In genomic region chr5:172692981-172693380, GRCh38 we compare ENCODE assay signal across 12 cellular contexts. TPM values are rescaled to one million over a fixed set of nuclear protein-coding genes. Genes with fewer than 3 reads are reported as not detected.
DNase-seq lines count a peak whose midpoint lies in the region; ATAC-seq and TF ChIP-seq lines count a peak whose summit lies in the region.
"Had no signal": no experiment of that assay in that cellular context is flagged by ENCODE, and none has a peak within 500 bp of the region (broad histone marks: within the 10 kb centered on the region; RNA-seq: fewer than 3 reads in every experiment).

No MANE protein-coding gene starts in this region.

- DNase-seq in amniotic stem cell (lab: John Stamatoyannopoulos, UW), result peak; percentile 5
- DNase-seq in Right ventricle myocardium superior, result no peak
- DNase-seq in osteoblast (ENCODE audit: insufficient read length, low spot score, missing footprints), result peak; percentile 90
- no peak for DNase-seq in upper lobe of right lung
- no peak for DNase-seq in T-helper 9 cell
- no peak for DNase-seq in activated naive CD4-positive, alpha-beta T cell (lab: John Stamatoyannopoulos, UW)
- DNase-seq: activated naive CD4-positive, alpha-beta T cell treated with Interleukin-2 at 50 U/mL for 16 hours; cerebellar nuclear complex; GDM1; occipital lobe had no signal

- H3K4me3 ChIP-seq in osteoblast (ENCODE audit: insufficient read depth, low read length) (no peak overlapping the region), upper lobe of right lung (no peak overlapping the region)

- ATAC-seq in Right ventricle myocardium superior (ENCODE audit: poor library complexity), result peak; percentile 23
- ATAC-seq in upper lobe of right lung, result no peak
- ATAC-seq in GM19328 (IDR thresholded peaks at IDR 0.05; ENCODE audit: unreplicated experiment), result no peak

- intact Hi-C loops in Right ventricle myocardium superior (cut with DNase I) (loop anchor here (5.0 to 10.0 kb wide), 2 partner anchors 36 to 108 kb away; no protein-coding TSS in a partner anchor), upper lobe of right lung (cut with DNase I) (no loop called here)

- peak overlapping the region; percentile 73 for H2AFZ ChIP-seq in osteoblast (ENCODE audit: low read length)

- H3K36me3 ChIP-seq in osteoblast (ENCODE audit: insufficient read depth, low read length), result no peaks in the 10 kb centered on the region
- H3K36me3 ChIP-seq in upper lobe of right lung, result no peaks in the 10 kb centered on the region

- TF ChIP-seq CTCF in osteoblast (IDR thresholded peaks at IDR 0.05; ENCODE audit: extremely low read depth, low read depth, low read length), result no peak
- TF ChIP-seq CTCF in upper lobe of right lung (IDR thresholded peaks at IDR 0.05), result no peak

- H3K27ac ChIP-seq in osteoblast (ENCODE audit: low read depth, low read length) (no peak overlapping the region), upper lobe of right lung (peak overlapping the region; percentile 60)
- H3K27ac ChIP-seq: epithelial cell of prostate had no signal

- H3K4me1 ChIP-seq in osteoblast (ENCODE audit: insufficient read depth, low read length) (peaks cover 9% of the 10 kb centered on the region), upper lobe of right lung (peaks cover 45% of the 10 kb centered on the region)

- H3K79me2 ChIP-seq in osteoblast (ENCODE audit: insufficient read depth, low read length), result no peaks in the 10 kb centered on the region

- H3K27me3 ChIP-seq in osteoblast (ENCODE audit: insufficient read depth, low read length) (no peaks in the 10 kb centered on the region), upper lobe of right lung (no peaks in the 10 kb centered on the region)

- no peaks in the 10 kb centered on the region for H4K20me1 ChIP-seq in osteoblast (ENCODE audit: insufficient read depth, low read length)

- no peak overlapping the region for H3K4me2 ChIP-seq in osteoblast (ENCODE audit: insufficient read depth, low read length)

- H3K9me3 ChIP-seq in osteoblast (ENCODE audit: low read depth, low read length) (no peaks in the 10 kb centered on the region), upper lobe of right lung (no peaks in the 10 kb centered on the region)

RNA-seq across cellular contexts. Expression of gene NEURL1B, which starts 51.9 kb away (rescaled TPM):
- 28.8 TPM for total RNA-seq in Right ventricle myocardium superior
- total RNA-seq in osteoblast, result 0.29 and 0.36 TPM in 2 replicates
- 25.0 TPM for total RNA-seq in upper lobe of right lung

Comparison
In these comparisons a context has a peak if more than half of its experiments do, and no peak if none do; other contexts are left out.
1. DNase-seq: peak in amniotic stem cell (single experiment) and osteoblast (single experiment); none in Right ventricle myocardium superior (single experiment), upper lobe of right lung (single experiment), T-helper 9 cell (single experiment) and activated naive CD4-positive, alpha-beta T cell (0 of 4).
2. RNA of gene NEURL1B, which starts 51.9 kb away (total RNA-seq): 28.8 TPM in Right ventricle myocardium superior (single experiment) and 25.0 TPM in upper lobe of right lung (single experiment); 0.29 to 0.36 TPM in osteoblast; every median in the first group is over 10 times any median in the second.